In the genomic region with DNA sequence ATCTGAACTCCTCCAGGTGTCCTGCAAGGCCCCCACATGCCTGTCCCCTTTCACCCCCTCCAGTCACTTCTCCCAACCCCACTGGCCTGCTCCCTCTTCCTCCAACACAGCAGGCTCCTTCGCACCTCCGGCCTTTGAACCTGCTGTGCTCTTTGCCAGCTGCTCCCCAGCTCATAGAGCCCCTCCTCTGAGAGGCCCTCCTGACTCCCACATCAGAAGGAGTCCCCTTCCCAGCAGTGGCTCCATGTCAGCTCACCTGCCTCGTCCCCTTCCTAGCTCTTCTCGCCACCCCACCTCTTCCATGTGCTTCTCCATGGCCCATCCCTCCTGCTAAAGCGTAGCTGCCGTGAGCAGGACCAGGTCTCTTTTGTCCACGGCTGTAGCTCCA, we compare ENCODE assay signal across 1 cellular context.
TF ChIP-seq lines count a peak whose summit lies in the region.

No MANE protein-coding gene starts in this region.

TF ChIP-seq in liver, 16 proteins besides CTCF, POLR2A, EP300 and RAD21 (continued from another document):
- no peak for TF ChIP-seq EGR1 (IDR thresholded peaks at IDR 0.05; ENCODE audit: low read depth in 2 of 2)
- no peak for TF ChIP-seq RXRA (IDR thresholded peaks at IDR 0.05)
- no peak for TF ChIP-seq FOXA2 (IDR thresholded peaks at IDR 0.05)
- no peak for TF ChIP-seq GABPA (IDR thresholded peaks at IDR 0.05 in 1 of 2, conservative IDR thresholded peaks at IDR 0.05 in 1 of 2)
- no peak for TF ChIP-seq TAF1 (conservative IDR thresholded peaks at IDR 0.05)
TF ChIP-seq in liver: peak in this region for 0.
